In the genomic region with DNA sequence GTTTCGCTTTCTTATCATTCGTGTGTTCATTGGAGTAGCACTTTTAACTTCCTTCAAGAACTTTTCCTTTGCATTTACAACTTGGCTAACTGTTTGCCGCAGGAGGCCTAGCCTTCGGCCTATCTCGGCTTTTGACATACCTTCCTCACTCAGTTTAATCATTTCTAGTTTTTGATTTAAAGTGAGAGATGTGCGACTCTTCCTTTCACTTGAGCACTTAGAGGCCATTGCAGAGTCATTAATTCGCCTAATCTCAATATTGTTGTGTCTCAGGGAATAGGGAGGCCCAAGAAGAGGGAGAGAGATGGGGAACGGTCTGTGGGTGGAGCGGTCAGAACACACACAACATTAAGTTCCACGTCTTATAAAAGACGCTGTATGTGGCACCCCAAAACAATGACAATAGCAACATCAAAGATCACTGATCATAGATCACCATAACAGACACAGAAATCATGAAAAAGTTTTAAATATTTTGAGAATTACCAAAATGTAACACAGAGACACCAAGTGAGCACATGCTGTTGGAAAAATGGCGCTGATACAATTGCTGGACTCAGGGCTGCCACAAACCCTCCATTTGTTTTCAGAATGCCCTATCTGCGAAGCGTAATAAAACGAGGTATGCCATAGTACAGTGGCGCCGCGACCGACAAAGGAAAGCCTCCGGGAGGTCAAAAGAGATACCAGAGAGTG, we compare ENCODE assay signal across 8 cellular contexts. TPM values are rescaled to one million over a fixed set of nuclear protein-coding genes. Genes with fewer than 3 reads are reported as not detected.
DNase-seq lines count a peak whose midpoint lies in the region; ATAC-seq, FAIRE-seq and TF ChIP-seq lines count a peak whose summit lies in the region.

No MANE protein-coding gene starts in this region.

- DNase-seq in CD4-positive, CD25-positive, alpha-beta regulatory T cell: peak in 1 of 3 donors; percentile 5
- DNase-seq in mammary epithelial cell: no peak
- no peak for DNase-seq in urothelium cell line (ENCODE audit: low spot score)

- in situ Hi-C loops in mammary epithelial cell (cut with MboI; ENCODE audit: low sequenced_read_pairs in 2 of 2): no loop called here

- no peak for TF ChIP-seq CTCF in KMS-11 (conservative IDR thresholded peaks at IDR 0.05; ENCODE audit: low read depth, low read length)
- no peak for TF ChIP-seq CTCF in mammary epithelial cell (conservative IDR thresholded peaks at IDR 0.05 in 1 of 2, IDR thresholded peaks at IDR 0.05 in 1 of 2; ENCODE audit: extremely low read depth in 1 of 2, insufficient read depth in 1 of 2, low read depth in 1 of 2, low read length in 2 of 2)

- peaks cover 39% of the 10 kb centered on the region for H3K4me1 ChIP-seq in CD4-positive, CD25-positive, alpha-beta regulatory T cell (ENCODE audit: control insufficient read depth, insufficient read depth, low read length, poor library complexity, severe bottlenecking)
- no peaks in the 10 kb centered on the region for H3K4me1 ChIP-seq in KMS-11 (ENCODE audit: low read depth, poor library complexity, severe bottlenecking)
- H3K4me1 ChIP-seq in mammary epithelial cell (ENCODE audit: insufficient read depth, low read length): peaks cover 9% of the 10 kb centered on the region
- H3K4me1 ChIP-seq in muscle layer of duodenum (ENCODE audit: control insufficient read depth in 1 of 2, insufficient read depth in 2 of 2, low read length in 2 of 2): peaks cover 0 to 23% of the 10 kb centered on the region in 2 donors

- peak overlapping the region; percentile 99 to 100 (median 99) for H3K27ac Mint-ChIP-seq in CD4-positive, CD25-positive, alpha-beta regulatory T cell

- TSS peak; percentile 54 for BruUV-seq in mammary epithelial cell (replicated peaks; lab: Mats Ljungman, UMichigan)

- H4K20me1 ChIP-seq in KMS-11 (ENCODE audit: insufficient read depth) (no peaks in the 10 kb centered on the region; the same call in 1 of the 2 replicates), mammary epithelial cell (ENCODE audit: insufficient read depth, low read length) (no peaks in the 10 kb centered on the region)

- intact Hi-C loops in mammary epithelial cell (cut with micrococcal nuclease): loop anchor here (1.0 kb wide), 1 partner anchor 43 kb away; no protein-coding TSS in a partner anchor

- no peak for FAIRE-seq in urothelium cell line (lab: Jason Lieb, UNC)

- CTCF ChIA-PET in mammary epithelial cell (lab: Charles Lee; ENCODE audit: low non-redundant PET): no interaction called here

- peak overlapping the region; percentile 95 for H3K27ac ChIP-seq in CD4-positive, CD25-positive, alpha-beta regulatory T cell (ENCODE audit: insufficient read depth, low read length, poor library complexity, severe bottlenecking)
- peak overlapping the region; percentile 96 for H3K27ac ChIP-seq in KMS-11
- peak overlapping the region; percentile 88 for H3K27ac ChIP-seq in mammary epithelial cell (ENCODE audit: insufficient read depth, low read depth, low read length)
- peak overlapping the region; percentile 92 for H3K27ac ChIP-seq in muscle layer of duodenum (ENCODE audit: low read length)

- H2AFZ ChIP-seq in KMS-11 (ENCODE audit: low read depth) (peak overlapping the region; percentile 72), mammary epithelial cell (ENCODE audit: low read depth, low read length) (peak overlapping the region; percentile 91)

- peak overlapping the region; percentile 93 to 100 (median 98) for H3K4me3 Mint-ChIP-seq in CD4-positive, CD25-positive, alpha-beta regulatory T cell

- dilution Hi-C loops in mammary epithelial cell (cut with HindIII; ENCODE audit: low sequenced_read_pairs): loop anchor here (5.0 kb wide), 1 partner anchor 58 kb away; no protein-coding TSS in a partner anchor

- H3K4me1 Mint-ChIP-seq in CD4-positive, CD25-positive, alpha-beta regulatory T cell: peaks cover 25 to 83% (median 66%) of the 10 kb centered on the region in 4 donors

- WGBS in mammary epithelial cell (ENCODE audit: low coverage, missing lambda C conversion rate): 36% methylated on average over 20 of the region's 20 CpGs

- no peaks in the 10 kb centered on the region for H3K27me3 ChIP-seq in CD4-positive, CD25-positive, alpha-beta regulatory T cell (ENCODE audit: control insufficient read depth, insufficient read depth, low read length)
- no peaks in the 10 kb centered on the region for H3K27me3 ChIP-seq in KMS-11 (ENCODE audit: insufficient read depth, low read depth)
- H3K27me3 ChIP-seq in mammary epithelial cell (ENCODE audit: insufficient read depth, low read length): no peaks in the 10 kb centered on the region
- H3K27me3 ChIP-seq in muscle layer of duodenum (ENCODE audit: low read depth, low read length): no peaks in the 10 kb centered on the region

- H3K36me3 ChIP-seq in CD4-positive, CD25-positive, alpha-beta regulatory T cell (ENCODE audit: control insufficient read depth, insufficient read depth, low read length): peaks cover 19% of the 10 kb centered on the region
- no peaks in the 10 kb centered on the region for H3K36me3 ChIP-seq in KMS-11 (ENCODE audit: insufficient read depth)
- H3K36me3 ChIP-seq in mammary epithelial cell (ENCODE audit: insufficient read depth, low read length): no peaks in the 10 kb centered on the region
- peaks cover 3 to 10% of the 10 kb centered on the region in 2 donors for H3K36me3 ChIP-seq in muscle layer of duodenum (ENCODE audit: control insufficient read depth in 1 of 2, insufficient read depth in 2 of 2, low read length in 2 of 2)

- H3K36me3 Mint-ChIP-seq in CD4-positive, CD25-positive, alpha-beta regulatory T cell: peaks cover 35% of the 10 kb centered on the region

- H3K4me2 ChIP-seq in KMS-11 (peak overlapping the region; percentile 54), mammary epithelial cell (ENCODE audit: insufficient read depth, low read depth, low read length) (peak overlapping the region; percentile 89)

- no peaks in the 10 kb centered on the region for H3K27me3 Mint-ChIP-seq in CD4-positive, CD25-positive, alpha-beta regulatory T cell

- peak in 1 of 2 donors; percentile 2 for ATAC-seq in CD4-positive, CD25-positive, alpha-beta regulatory T cell (ENCODE audit: low read depth in 2 of 2)
- ATAC-seq in GM21528 (IDR thresholded peaks at IDR 0.05; ENCODE audit: low FRiP score, unreplicated experiment): no peak
- no peak for ATAC-seq in HG02678 (IDR thresholded peaks at IDR 0.05; ENCODE audit: unreplicated experiment)
- no peak for ATAC-seq in HG02870 (IDR thresholded peaks at IDR 0.05; ENCODE audit: unreplicated experiment)

- H3K9ac ChIP-seq in KMS-11 (peak overlapping the region; percentile 96), mammary epithelial cell (ENCODE audit: insufficient read depth, low read length) (peak overlapping the region; percentile 88)

- H3K9me3 Mint-ChIP-seq in CD4-positive, CD25-positive, alpha-beta regulatory T cell: peaks cover 0 to 2% (median 0%) of the 10 kb centered on the region in 7 donors

- no peaks in the 10 kb centered on the region for H3K9me3 ChIP-seq in CD4-positive, CD25-positive, alpha-beta regulatory T cell (ENCODE audit: control insufficient read depth in 2 of 2, low read length in 2 of 2)
- H3K9me3 ChIP-seq in mammary epithelial cell (replicated peaks; ENCODE audit: insufficient read depth, low read length) (no peaks in the 10 kb centered on the region), muscle layer of duodenum (ENCODE audit: control insufficient read depth in 1 of 2, low read length in 2 of 2) (no peaks in the 10 kb centered on the region)

- peaks cover 64% of the 10 kb centered on the region for H3K79me2 ChIP-seq in KMS-11 (ENCODE audit: insufficient read depth, low read depth)
- peaks cover 83% of the 10 kb centered on the region for H3K79me2 ChIP-seq in mammary epithelial cell (ENCODE audit: insufficient read depth, low read length)

- H3K4me3 ChIP-seq in CD4-positive, CD25-positive, alpha-beta regulatory T cell (ENCODE audit: low read depth, low read length): peak overlapping the region; percentile 97
- H3K4me3 ChIP-seq in KMS-11 (IDR thresholded peaks at IDR 0.05; ENCODE audit: insufficient read depth, low read depth, low read length) (no peak overlapping the region), mammary epithelial cell (replicated peaks in 1 of 3; ENCODE audit: insufficient read depth in 1 of 3, low read depth in 2 of 3, low read length in 3 of 3) (peak overlapping the region; percentile 71 to 79 (median 78)), muscle layer of duodenum (ENCODE audit: low read depth in 1 of 2, low read length in 2 of 2) (peak overlapping the region; percentile 87 to 88)

RNA-seq across cellular contexts. Expression of a gene that starts 0.6 kb away (rescaled TPM):
- 14.5 TPM for total RNA-seq in CD4-positive, CD25-positive, alpha-beta regulatory T cell
- 10 to 100 TPM; 11.2 to 15.1 (median 14.4) TPM for polyA plus RNA-seq in CD4-positive, CD25-positive, alpha-beta regulatory T cell
- total RNA-seq in mammary epithelial cell: 1 to 10 TPM; 3.0 to 3.2 TPM
- 0.74 TPM for polyA plus RNA-seq in mammary epithelial cell
- polyA minus RNA-seq in mammary epithelial cell: 2.7 TPM

RNA-seq across cellular contexts. Expression of a gene that starts 0.7 kb away (rescaled TPM):
- 60.0 TPM for total RNA-seq in CD4-positive, CD25-positive, alpha-beta regulatory T cell
- 100 to 1,000 TPM in 2 of 4 donors, 10 to 100 TPM in 2; 80.6 to 122 (median 98.0) TPM for polyA plus RNA-seq in CD4-positive, CD25-positive, alpha-beta regulatory T cell
- 10 to 100 TPM; 55.2 to 74.6 TPM for total RNA-seq in mammary epithelial cell
- polyA plus RNA-seq in mammary epithelial cell: 68.9 TPM
- polyA minus RNA-seq in mammary epithelial cell: 130 TPM

RNA-seq across cellular contexts. Expression of a gene that starts 10.3 kb away (rescaled TPM):
- total RNA-seq in CD4-positive, CD25-positive, alpha-beta regulatory T cell: not detected
- under 1 TPM in 1 of 4 donors, not detected in 3; 0.07 TPM for polyA plus RNA-seq in CD4-positive, CD25-positive, alpha-beta regulatory T cell
- total RNA-seq in mammary epithelial cell: not detected
- not detected for polyA plus RNA-seq in mammary epithelial cell
- polyA minus RNA-seq in mammary epithelial cell: not detected

RNA-seq across cellular contexts. Expression of a gene that starts 23.8 kb away (rescaled TPM):
- not detected for total RNA-seq in CD4-positive, CD25-positive, alpha-beta regulatory T cell
- polyA plus RNA-seq in CD4-positive, CD25-positive, alpha-beta regulatory T cell: not detected
- total RNA-seq in mammary epithelial cell: not detected
- polyA plus RNA-seq in mammary epithelial cell: not detected
- polyA minus RNA-seq in mammary epithelial cell: not detected

RNA-seq across cellular contexts. Expression of a gene that starts 29.6 kb away (rescaled TPM):
- total RNA-seq in CD4-positive, CD25-positive, alpha-beta regulatory T cell: not detected
- not detected for polyA plus RNA-seq in CD4-positive, CD25-positive, alpha-beta regulatory T cell
- total RNA-seq in mammary epithelial cell: not detected
- polyA plus RNA-seq in mammary epithelial cell: not detected
- polyA minus RNA-seq in mammary epithelial cell: not detected
